Comparison of ENCODE assay signal across 8 cellular contexts in genomic region chr4:167021545-167022155, GRCh38.
DNase-seq lines count a peak whose midpoint lies in the region; ATAC-seq lines count a peak whose summit lies in the region.

No MANE protein-coding gene starts in this region.

- no peaks in the 10 kb centered on the region for H3K4me1 Mint-ChIP-seq in effector memory CD8-positive, alpha-beta T cell (ENCODE audit: low read depth in 2 of 2)
- H3K4me1 Mint-ChIP-seq in stimulated activated effector memory CD8-positive, alpha-beta T cell treated with anti-CD3 and anti-CD28 coated beads, Interleukin-12 subunit alpha, Interleukin-12 subunit beta, amount 100 ng/mL, for 72 hours, result no peaks in the 10 kb centered on the region

- H3K27ac Mint-ChIP-seq in effector memory CD8-positive, alpha-beta T cell, result no peak overlapping the region
- no peak overlapping the region for H3K27ac Mint-ChIP-seq in stimulated activated effector memory CD8-positive, alpha-beta T cell treated with anti-CD3 and anti-CD28 coated beads, Interleukin-12 subunit alpha, Interleukin-12 subunit beta, amount 100 ng/mL, for 72 hours

- intact Hi-C loops in Right ventricle myocardium inferior (cut with DNase I) (loop anchor here (1.0 to 10.0 kb wide), 2 partner anchors 269 to 1053 kb away; no protein-coding TSS in a partner anchor), cardiac septum (cut with DNase I) (loop anchor here (1.0 to 5.0 kb wide), 2 partner anchors 270 to 601 kb away; no protein-coding TSS in a partner anchor)

- H3K36me3 Mint-ChIP-seq in effector memory CD8-positive, alpha-beta T cell (ENCODE audit: insufficient read depth), result no peaks in the 10 kb centered on the region
- H3K36me3 Mint-ChIP-seq in stimulated activated effector memory CD8-positive, alpha-beta T cell treated with anti-CD3 and anti-CD28 coated beads, Interleukin-12 subunit alpha, Interleukin-12 subunit beta, amount 100 ng/mL, for 72 hours, result no peaks in the 10 kb centered on the region

- DNase-seq in Right ventricle myocardium inferior (ENCODE audit: missing footprints) (peak; percentile 65), cardiac septum (ENCODE audit: low spot score) (no peak), NCI-H2171 treated with DMSO at 0.1 percent for 48 hours (lab: John Stamatoyannopoulos, UW) (peak; percentile 13), midbrain (lab: John Stamatoyannopoulos, UW) (peak; percentile 88)
- peak; percentile 69 for DNase-seq in activated CD4-positive, alpha-beta T cell treated with anti-CD3 and anti-CD28 coated beads for 48 hours
- DNase-seq in effector memory CD8-positive, alpha-beta T cell, result peak; percentile 3 to 6 (median 3)
- peak; percentile 5 to 63 for DNase-seq in stimulated activated effector memory CD8-positive, alpha-beta T cell treated with anti-CD3 and anti-CD28 coated beads, Interleukin-12 subunit alpha, Interleukin-12 subunit beta, amount 100 ng/mL, for 72 hours (ENCODE audit: low spot score in 2 of 2)

- H3K9me3 Mint-ChIP-seq in effector memory CD8-positive, alpha-beta T cell, result peaks cover 0 to 2% of the 10 kb centered on the region in 2 donors
- no peaks in the 10 kb centered on the region for H3K9me3 Mint-ChIP-seq in stimulated activated effector memory CD8-positive, alpha-beta T cell treated with anti-CD3 and anti-CD28 coated beads, Interleukin-12 subunit alpha, Interleukin-12 subunit beta, amount 100 ng/mL, for 72 hours

- ATAC-seq in Right ventricle myocardium inferior (no peak), HG02763 (IDR thresholded peaks at IDR 0.05; ENCODE audit: unreplicated experiment) (peak; percentile 67)
- ATAC-seq in effector memory CD8-positive, alpha-beta T cell (replicated peaks), result no peak
- ATAC-seq in stimulated activated effector memory CD8-positive, alpha-beta T cell treated with anti-CD3 and anti-CD28 coated beads, Interleukin-12 subunit alpha, Interleukin-12 subunit beta, amount 100 ng/mL, for 72 hours, result peak; percentile 21

- no peaks in the 10 kb centered on the region for H3K27me3 Mint-ChIP-seq in effector memory CD8-positive, alpha-beta T cell

- no peak overlapping the region for H3K4me3 Mint-ChIP-seq in effector memory CD8-positive, alpha-beta T cell
- no peak overlapping the region for H3K4me3 Mint-ChIP-seq in stimulated activated effector memory CD8-positive, alpha-beta T cell treated with anti-CD3 and anti-CD28 coated beads, Interleukin-12 subunit alpha, Interleukin-12 subunit beta, amount 100 ng/mL, for 72 hours

Comparison
In these comparisons a context has a peak if more than half of its experiments do, and no peak if none do; other contexts are left out.
1. ATAC-seq: peak in HG02763 (single experiment) and stimulated activated effector memory CD8-positive, alpha-beta T cell treated with anti-CD3 and anti-CD28 coated beads, Interleukin-12 subunit alpha, Interleukin-12 subunit beta, amount 100 ng/mL, for 72 hours (single experiment); none in Right ventricle myocardium inferior (single experiment) and effector memory CD8-positive, alpha-beta T cell (single experiment).